In genomic region chr3:26474706-26475105, GRCh38 we compare ENCODE assay signal across 5 cellular contexts.
"Had no signal": no experiment of that assay in that cellular context is flagged by ENCODE, and none has a peak within 500 bp of the region (broad histone marks: within the 10 kb centered on the region; RNA-seq: fewer than 3 reads in every experiment).

No MANE protein-coding gene starts in this region.

- H3K27ac ChIP-seq: HL-60 had no signal

- H3K4me3 ChIP-seq: K562 had no signal

- DNase-seq: IMR-90, KBM-7, KG1 had no signal
